ENCODE assay signal across 13 cellular contexts in the genomic region with DNA sequence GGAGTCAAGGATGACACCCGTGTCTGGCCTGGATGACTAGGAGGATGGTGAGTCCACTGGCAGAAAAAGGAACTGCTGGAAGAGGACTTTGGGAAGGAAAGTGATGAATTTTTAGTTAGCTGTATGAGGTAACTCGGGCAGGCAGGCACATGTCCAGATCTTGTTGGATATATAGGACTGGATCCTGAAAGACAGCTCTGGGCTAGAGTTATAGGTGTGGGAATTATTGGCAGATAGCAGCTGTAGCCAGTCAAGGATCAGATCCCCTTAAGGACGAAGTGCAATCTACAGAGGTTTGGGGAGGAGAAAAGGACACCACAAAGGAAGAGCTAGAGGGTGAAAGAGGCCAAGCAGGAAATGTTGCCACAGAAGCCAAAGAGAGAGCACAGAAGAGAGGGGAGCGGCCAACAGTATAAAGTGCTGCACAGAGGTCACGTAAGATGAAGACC. TPM values are rescaled to one million over a fixed set of nuclear protein-coding genes. Genes with fewer than 3 reads are reported as not detected.
DNase-seq lines count a peak whose midpoint lies in the region; ATAC-seq and TF ChIP-seq lines count a peak whose summit lies in the region.
"Had no signal": no experiment of that assay in that cellular context is flagged by ENCODE, and none has a peak within 500 bp of the region (broad histone marks: within the 10 kb centered on the region; RNA-seq: fewer than 3 reads in every experiment).

No MANE protein-coding gene starts in this region.

- no peaks in the 10 kb centered on the region for H3K36me3 Mint-ChIP-seq in T-helper 17 cell (ENCODE audit: low read depth)

- peak; percentile 3 for DNase-seq in stimulated activated CD4-positive, alpha-beta T cell treated with anti-CD3 and anti-CD28 coated beads, Interleukin-4, amount 100 ng/mL, for 24 hours
- no peak for DNase-seq in stimulated activated CD4-positive, alpha-beta T cell treated with anti-CD3 and anti-CD28 coated beads, Interleukin-1b, Interleukin-23, amount 100 ng/mL, for 48 hours
- DNase-seq in T-helper 17 cell: no peak
- DNase-seq in epithelial cell of prostate (ENCODE audit: low read depth, low spot score): no peak
- peak; percentile 52 to 79 for DNase-seq in vagina (ENCODE audit: extremely low spot score in 2 of 2)
- DNase-seq in foreskin fibroblast: no peak
- no peak for DNase-seq in AG08395 (ENCODE audit: low spot score)
- DNase-seq: aorta, BE2C, MG63, NCI-H526 had no signal

- TF ChIP-seq CTCF in vagina (IDR thresholded peaks at IDR 0.05) (no peak), foreskin fibroblast (IDR thresholded peaks at IDR 0.05; ENCODE audit: low read depth, low read length) (no peak)

- intact Hi-C loops in vagina (cut with DNase I): no loop called here

- ATAC-seq in T-helper 17 cell (peak; percentile 91), GM21619 (IDR thresholded peaks at IDR 0.05; ENCODE audit: unreplicated experiment) (no peak)

- no peaks in the 10 kb centered on the region for H3K36me3 ChIP-seq in vagina
- H3K36me3 ChIP-seq: BE2C had no signal

- H3K4me3 ChIP-seq in vagina (no peak overlapping the region), foreskin fibroblast (ENCODE audit: low read depth in 1 of 2, low read length in 2 of 2) (no peak overlapping the region)
- H3K4me3 ChIP-seq: MG63 had no signal

- H3K4me1 Mint-ChIP-seq in T-helper 17 cell: peaks cover 24% of the 10 kb centered on the region

- TF ChIP-seq POLR2A in vagina (IDR thresholded peaks at IDR 0.05): no peak

- H3K4me1 ChIP-seq in vagina: peaks cover 16% of the 10 kb centered on the region
- H3K4me1 ChIP-seq: BE2C, parathyroid adenoma had no signal

- H3K27me3 Mint-ChIP-seq in T-helper 17 cell: no peaks in the 10 kb centered on the region

- peak overlapping the region; percentile 89 for H3K4me3 Mint-ChIP-seq in T-helper 17 cell

- H3K9me3 ChIP-seq in T-helper 17 cell (ENCODE audit: control insufficient read depth, low read length, poor library complexity, severe bottlenecking): no peaks in the 10 kb centered on the region
- no peaks in the 10 kb centered on the region for H3K9me3 ChIP-seq in vagina
- H3K9me3 ChIP-seq: BE2C had no signal

- H3K27ac ChIP-seq in epithelial cell of prostate (peak overlapping the region; percentile 46), vagina (no peak overlapping the region)
- H3K27ac ChIP-seq: parathyroid adenoma had no signal

- H3K27ac Mint-ChIP-seq in T-helper 17 cell: peak overlapping the region; percentile 95

- no peaks in the 10 kb centered on the region for H3K27me3 ChIP-seq in vagina
- H3K27me3 ChIP-seq: BE2C, MG63 had no signal

RNA-seq across cellular contexts. Expression of a gene that starts 10.1 kb away (rescaled TPM):
- total RNA-seq in T-helper 17 cell (10 to 100 TPM in 1 of 2 donors, 1 to 10 TPM in 1; 9.3 to 14.9 TPM), vagina (4.4 TPM)

RNA-seq across cellular contexts. Expression of a gene that starts 10.5 kb away (rescaled TPM):
- 10 to 100 TPM; 26.8 to 30.3 TPM for total RNA-seq in T-helper 17 cell
- 83.5 TPM for total RNA-seq in vagina

RNA-seq across cellular contexts. Expression of a gene that starts 13.0 kb away (rescaled TPM):
- total RNA-seq in T-helper 17 cell (10 to 100 TPM; 31.0 to 31.3 TPM), vagina (26.3 TPM)

RNA-seq across cellular contexts. Expression of a gene that starts 20.7 kb away (rescaled TPM):
- total RNA-seq in T-helper 17 cell (100 to 1,000 TPM; 219 TPM), vagina (128 TPM)

RNA-seq across cellular contexts. Expression of a gene that starts 33.9 kb away (rescaled TPM):
- total RNA-seq in T-helper 17 cell: 100 to 1,000 TPM; 207 to 231 TPM
- total RNA-seq in vagina: 12.5 TPM

Comparison
In these comparisons a context has a peak if more than half of its experiments do, and no peak if none do; other contexts are left out.
1. DNase-seq: peak in stimulated activated CD4-positive, alpha-beta T cell treated with anti-CD3 and anti-CD28 coated beads, Interleukin-4, amount 100 ng/mL, for 24 hours (single experiment) and vagina (2 of 2); none in stimulated activated CD4-positive, alpha-beta T cell treated with anti-CD3 and anti-CD28 coated beads, Interleukin-1b, Interleukin-23, amount 100 ng/mL, for 48 hours (single experiment), T-helper 17 cell (0 of 3), epithelial cell of prostate (single experiment), foreskin fibroblast (0 of 2) and AG08395 (single experiment).